39 cellular contexts compared by ENCODE assay signal in genomic region chr2:231968820-231969219, GRCh38. TPM values are rescaled to one million over a fixed set of nuclear protein-coding genes. Genes with fewer than 3 reads are reported as not detected.
"Had no signal": no experiment of that assay in that cellular context is flagged by ENCODE, and none has a peak within 500 bp of the region (broad histone marks: within the 10 kb centered on the region; RNA-seq: fewer than 3 reads in every experiment).

No MANE protein-coding gene starts in this region.

- H3K9me3 ChIP-seq: MG63 had no signal

- DNase-seq: MG63, MM.1S, MV-4-11, NCI-H1048, NCI-H1092, NCI-H1092 treated with DMSO at 0.1 percent for 48 hours, NCI-H1105, NCI-H1105 treated with DMSO at 0.1 percent for 48 hours, NCI-H1417, NCI-H1417 treated with DMSO at 0.1 percent for 48 hours, NCI-H1436, NCI-H1436 treated with DMSO at 0.1 percent for 48 hours, NCI-H146, NCI-H1694, NCI-H1694 treated with DMSO at 0.1 percent for 48 hours, NCI-H187, NCI-H187 treated with DMSO at 0.1 percent for 48 hours, NCI-H1930, NCI-H2029, NCI-H2029 treated with DMSO at 0.1 percent for 48 hours, NCI-H2081, NCI-H2081 treated with DMSO at 0.1 percent for 48 hours, NCI-H2107, NCI-H2171, NCI-H2171 treated with DMSO at 0.1 percent for 48 hours, NCI-H2227 treated with DMSO at 0.1 percent for 48 hours, NCI-H226, NCI-H345, NCI-H446, NCI-H446 treated with DMSO at 0.1 percent for 48 hours, NCI-H510A, NCI-H510A treated with DMSO at 0.1 percent for 48 hours, NCI-H524, NCI-H524 treated with DMSO at 0.1 percent for 48 hours, NCI-H526 had no signal

- H3K27me3 ChIP-seq: MG63 had no signal

- H3K4me3 ChIP-seq: MG63 had no signal

RNA-seq across cellular contexts. Expression of gene NPPC, which starts 42.6 kb away (rescaled TPM):
- total RNA-seq: LHCN-M2, M059J, MCF 10A, NCI-H460 had no signal
